30 cellular contexts compared by ENCODE assay signal in genomic region chr13:108643646-108644353, GRCh38. TPM values are rescaled to one million over a fixed set of nuclear protein-coding genes. Genes with fewer than 3 reads are reported as not detected.
"Had no signal": no experiment of that assay in that cellular context is flagged by ENCODE, and none has a peak within 500 bp of the region (broad histone marks: within the 10 kb centered on the region; RNA-seq: fewer than 3 reads in every experiment).

No MANE protein-coding gene starts in this region.

- H3K4me3 Mint-ChIP-seq: activated CD4-positive, alpha-beta T cell treated with anti-CD3 and anti-CD28 coated beads, Interleukin-2, amount 10 ng/mL, durations not matched to agents 7 days and 5 days; activated naive CD4-positive, alpha-beta T cell treated with anti-CD3 and anti-CD28 coated beads for 36 hours; activated T-cell treated with anti-CD3 and anti-CD28 coated beads, Interleukin-2, amount 50 U/mL, for 4 hours; activated T-helper 1 cell treated with anti-CD3 and anti-CD28 coated beads, Interleukin-12 subunit alpha, Interleukin-12 subunit beta, Interleukin-2, Interleukin-4 antibody, amounts not matched to agents 30 ng/mL and 10 ng/mL and 1 ng/mL, durations not matched to agents 14 hours and 24 hours and 36 hours had no signal

- H3K27ac Mint-ChIP-seq: activated CD4-positive, alpha-beta T cell treated with anti-CD3 and anti-CD28 coated beads, Interleukin-2, amount 10 ng/mL, durations not matched to agents 7 days and 5 days; activated naive CD4-positive, alpha-beta T cell treated with anti-CD3 and anti-CD28 coated beads for 36 hours; activated naive CD4-positive, alpha-beta T cell treated with anti-CD3 and anti-CD28 coated beads, Interleukin-2, amount 50 U/mL, for 72 hours; activated T-helper 1 cell treated with anti-CD3 and anti-CD28 coated beads, Interleukin-12 subunit alpha, Interleukin-12 subunit beta, Interleukin-2, Interleukin-4 antibody, amounts not matched to agents 30 ng/mL and 10 ng/mL and 1 ng/mL, durations not matched to agents 14 hours and 24 hours and 36 hours had no signal

- H3K9me3 ChIP-seq: adrenal gland, body of pancreas, SJCRH30 had no signal

- DNase-seq: activated CD4-positive, alpha-beta T cell treated with anti-CD3 and anti-CD28 coated beads, Interleukin-2, amount 10 ng/mL, durations not matched to agents 7 days and 5 days; activated CD4-positive, alpha-beta T cell treated with anti-CD3 and anti-CD28 coated beads, Interleukin-2, amount 50 U/mL, for 48 hours; activated CD8-positive, alpha-beta memory T cell treated with anti-CD3 and anti-CD28 coated beads, Interleukin-2, amount 50 U/mL, for 4 hours; activated gamma-delta T cell treated with Interleukin-2 at 50 U/mL for 16 hours; activated naive CD4-positive, alpha-beta T cell treated with anti-CD3 and anti-CD28 coated beads for 36 hours; activated T-cell treated with anti-CD3 and anti-CD28 coated beads for 4 hours; activated T-cell treated with anti-CD3 and anti-CD28 coated beads, Interleukin-2, amount 50 U/mL, for 4 hours; adrenal gland; body of pancreas; NCI-H1105; NCI-H1417 treated with DMSO at 0.1 percent for 48 hours; NCI-H187 treated with DMSO at 0.1 percent for 48 hours; NCI-H2081; NCI-H446; NCI-H510A treated with DMSO at 0.1 percent for 48 hours; NCI-H526 treated with DMSO at 0.1 percent for 48 hours; NCI-H82; SHP77; SJCRH30; T1000 had no signal

- H3K4me3 ChIP-seq: adrenal gland, body of pancreas, breast epithelium, K562, SJCRH30, SK-N-MC had no signal

- H3K4me1 ChIP-seq: adrenal gland, body of pancreas, breast epithelium, SJCRH30 had no signal

- H3K27me3 Mint-ChIP-seq: activated CD4-positive, alpha-beta T cell treated with anti-CD3 and anti-CD28 coated beads, Interleukin-2, amount 10 ng/mL, durations not matched to agents 7 days and 5 days had no signal

- H3K27me3 ChIP-seq: adrenal gland, body of pancreas, breast epithelium, SJCRH30 had no signal

- H3K4me1 Mint-ChIP-seq: activated CD4-positive, alpha-beta T cell treated with anti-CD3 and anti-CD28 coated beads, Interleukin-2, amount 10 ng/mL, durations not matched to agents 7 days and 5 days had no signal

- H3K36me3 Mint-ChIP-seq: activated naive CD4-positive, alpha-beta T cell treated with anti-CD3 and anti-CD28 coated beads, Interleukin-2, amount 50 U/mL, for 72 hours had no signal

- H3K9me3 Mint-ChIP-seq: activated T-helper 1 cell treated with anti-CD3 and anti-CD28 coated beads, Interleukin-12 subunit alpha, Interleukin-12 subunit beta, Interleukin-2, Interleukin-4 antibody, amounts not matched to agents 30 ng/mL and 10 ng/mL and 1 ng/mL, durations not matched to agents 14 hours and 24 hours and 36 hours had no signal

- H3K36me3 ChIP-seq: adrenal gland, breast epithelium, SJCRH30 had no signal

- ATAC-seq: activated naive CD4-positive, alpha-beta T cell treated with anti-CD3 and anti-CD28 coated beads, Interleukin-2, amount 50 U/mL, for 72 hours; activated T-cell treated with anti-CD3 and anti-CD28 coated beads, Interleukin-2, amount 50 U/mL, for 4 hours; body of pancreas; K562; Panc1 had no signal

- H3K27ac ChIP-seq: adrenal gland, body of pancreas, breast epithelium, SJCRH30, SK-N-MC had no signal

RNA-seq across cellular contexts. Expression of gene MYO16, which starts 14.4 kb away (rescaled TPM):
- total RNA-seq: activated CD4-positive, alpha-beta T cell treated with anti-CD3 and anti-CD28 coated beads, Interleukin-2, amount 10 ng/mL, durations not matched to agents 7 days and 5 days; activated naive CD4-positive, alpha-beta T cell treated with anti-CD3 and anti-CD28 coated beads for 36 hours; activated naive CD4-positive, alpha-beta T cell treated with anti-CD3 and anti-CD28 coated beads, Interleukin-2, amount 50 U/mL, for 72 hours; activated T-helper 1 cell treated with anti-CD3 and anti-CD28 coated beads, Interleukin-12 subunit alpha, Interleukin-12 subunit beta, Interleukin-2, Interleukin-4 antibody, amounts not matched to agents 30 ng/mL and 10 ng/mL and 1 ng/mL, durations not matched to agents 14 hours and 24 hours and 36 hours; MCF 10A; RPMI7951; SJCRH30; T-helper 1 cell treated with Interleukin-12 subunit alpha and Interleukin-12 subunit beta and Interleukin-4 antibody, amounts not matched to agents 30 ng/mL and 1 ng/mL, for 36 hours; T-helper 2 cell treated with Interferon-gamma antibody and Interleukin-4, amounts not matched to agents 100 ng/mL and 5 ng/mL, for 36 hours had no signal
